13 cellular contexts compared by ENCODE assay signal in genomic region chr9:88992556-88992955, GRCh38. TPM values are rescaled to one million over a fixed set of nuclear protein-coding genes. Genes with fewer than 3 reads are reported as not detected.
DNase-seq lines count a peak whose midpoint lies in the region; ATAC-seq and TF ChIP-seq lines count a peak whose summit lies in the region.
"Had no signal": no experiment of that assay in that cellular context is flagged by ENCODE, and none has a peak within 500 bp of the region (broad histone marks: within the 10 kb centered on the region; RNA-seq: fewer than 3 reads in every experiment).

No MANE protein-coding gene starts in this region.

- TF ChIP-seq CTCF in cardiac muscle cell (IDR thresholded peaks at IDR 0.05; ENCODE audit: low read depth, low read length) (no peak), choroid plexus epithelial cell (conservative IDR thresholded peaks at IDR 0.05; ENCODE audit: low read depth, low read length) (no peak), upper lobe of right lung (IDR thresholded peaks at IDR 0.05) (no peak)

- H3K9me3 ChIP-seq in cardiac muscle cell (ENCODE audit: low read depth) = no peaks in the 10 kb centered on the region
- no peaks in the 10 kb centered on the region for H3K9me3 ChIP-seq in mononuclear cell (ENCODE audit: low read depth, low read length)
- no peaks in the 10 kb centered on the region for H3K9me3 ChIP-seq in upper lobe of right lung

- H3K4me1 ChIP-seq in cardiac muscle cell (ENCODE audit: low read depth) (peaks cover 14% of the 10 kb centered on the region), mononuclear cell (ENCODE audit: insufficient read depth, low read length) (peaks cover 52% of the 10 kb centered on the region), upper lobe of right lung (peaks cover 15% of the 10 kb centered on the region)

- H3K36me3 ChIP-seq in cardiac muscle cell = no peaks in the 10 kb centered on the region
- H3K36me3 ChIP-seq in upper lobe of right lung = no peaks in the 10 kb centered on the region

- H3K27ac ChIP-seq in cardiac muscle cell = no peak overlapping the region
- no peak overlapping the region for H3K27ac ChIP-seq in upper lobe of right lung

- intact Hi-C loops in Right ventricle myocardium superior (cut with DNase I) (loop anchor here (5.0 kb wide), 2 partner anchors 45 to 210 kb away; no protein-coding TSS in a partner anchor), upper lobe of right lung (cut with DNase I) (no loop called here)

- ATAC-seq in Right ventricle myocardium superior (ENCODE audit: poor library complexity) (no peak), upper lobe of right lung (no peak), HG02981 (IDR thresholded peaks at IDR 0.05; ENCODE audit: unreplicated experiment) (no peak), GM18502 (IDR thresholded peaks at IDR 0.05; ENCODE audit: poor library complexity, unreplicated experiment) (no peak)
- ATAC-seq: sciatic nerve had no signal

- H3K4me3 ChIP-seq in cardiac muscle cell (peak overlapping the region; percentile 74), choroid plexus epithelial cell (ENCODE audit: low read depth, low read length) (peak overlapping the region; percentile 88), mononuclear cell (ENCODE audit: low read length) (peak overlapping the region; percentile 51), upper lobe of right lung (peak overlapping the region; percentile 63)

- no peak for DNase-seq in cardiac muscle cell (ENCODE audit: low read depth in 1 of 2, low spot score in 1 of 2)
- no peak for DNase-seq in Right ventricle myocardium superior
- DNase-seq in choroid plexus epithelial cell (ENCODE audit: low read depth) = peak; percentile 43
- no peak for DNase-seq in upper lobe of right lung
- no peak for DNase-seq in NCI-H526 treated with DMSO at 0.1 percent for 48 hours (lab: John Stamatoyannopoulos, UW)
- DNase-seq: CD4-positive, CD25-positive, alpha-beta regulatory T cell; hippocampal formation; NCI-H187 treated with DMSO at 0.1 percent for 48 hours; SHP77 treated with DMSO at 0.1 percent for 48 hours had no signal

- H3K27me3 ChIP-seq in cardiac muscle cell (no peaks in the 10 kb centered on the region), mononuclear cell (ENCODE audit: insufficient read depth, low read length) (peaks cover 7% of the 10 kb centered on the region), upper lobe of right lung (peaks cover 5% of the 10 kb centered on the region)

RNA-seq across cellular contexts. Expression of gene S1PR3, which starts 1.3 kb away (rescaled TPM):
- total RNA-seq in cardiac muscle cell (11.3 and 15.5 TPM in 2 replicates), Right ventricle myocardium superior (28.2 TPM), mononuclear cell (7.8 TPM), upper lobe of right lung (10.2 TPM)
- polyA plus RNA-seq in cardiac muscle cell = 7.4 and 10.9 TPM in 2 replicates
- total RNA-seq: CD4-positive, CD25-positive, alpha-beta regulatory T cell had no signal
